Comparison of ENCODE assay signal across 22 cellular contexts in the genomic region with DNA sequence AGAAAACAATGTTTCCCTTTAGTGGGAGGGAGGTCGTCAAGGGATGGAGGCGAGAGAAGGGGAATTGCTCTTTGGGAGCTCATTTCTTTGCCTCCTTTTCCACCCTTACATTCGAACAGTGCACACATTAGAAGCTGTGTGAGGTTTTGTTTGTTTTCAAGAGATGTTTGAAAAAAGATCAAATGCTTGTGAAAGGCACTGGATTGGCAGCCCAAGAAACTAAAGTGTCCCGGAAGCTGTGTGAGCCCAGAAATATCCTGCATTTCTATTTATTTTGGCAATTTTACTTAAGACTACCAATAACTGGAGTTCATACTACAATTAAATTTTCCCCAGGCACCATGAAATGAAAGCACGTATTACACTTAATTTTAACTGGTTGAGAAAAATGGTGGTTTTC.
"Had no signal": no experiment of that assay in that cellular context is flagged by ENCODE, and none has a peak within 500 bp of the region (broad histone marks: within the 10 kb centered on the region; RNA-seq: fewer than 3 reads in every experiment).

No MANE protein-coding gene starts in this region.

- H3K9me3 ChIP-seq: esophagus muscularis mucosa, gastroesophageal sphincter, heart left ventricle, left ventricle myocardium inferior, lower lobe of right lung, mucosa of descending colon had no signal

- FAIRE-seq: colon, endothelial cell of umbilical vein, frontal cortex had no signal

- H3K4me1 ChIP-seq: esophagus muscularis mucosa, foreskin keratinocyte, gastroesophageal sphincter, left ventricle myocardium inferior, lower lobe of right lung had no signal

- H3K36me3 ChIP-seq: gastroesophageal sphincter, left ventricle myocardium inferior, lower lobe of right lung had no signal

- ATAC-seq: foreskin keratinocyte, gastroesophageal sphincter, heart left ventricle, left cardiac atrium, lower lobe of right lung, mucosa of descending colon had no signal

- H3K79me2 ChIP-seq: hepatocyte had no signal

- H3K27ac ChIP-seq: coronary artery, dorsolateral prefrontal cortex, esophagus muscularis mucosa, foreskin keratinocyte, gastroesophageal sphincter, heart left ventricle, hepatocyte, left ventricle myocardium inferior, lower lobe of right lung had no signal

- H3K4me2 ChIP-seq: hepatocyte had no signal

- H3K4me3 ChIP-seq: coronary artery, dorsolateral prefrontal cortex, esophagus muscularis mucosa, gastroesophageal sphincter, heart left ventricle, hepatocyte, left ventricle myocardium inferior, lower lobe of right lung, mucosa of descending colon had no signal

- H2AFZ ChIP-seq: hepatocyte had no signal

- DNase-seq: dermis blood vessel endothelial cell; dorsolateral prefrontal cortex; effector CD4-positive, alpha-beta T cell; effector memory CD4-positive, alpha-beta T cell; foreskin keratinocyte; heart left ventricle; hypothalamus; immature natural killer cell; islet precursor cell; left cardiac atrium; left ventricle myocardium inferior; lower lobe of right lung; mesenchymal stem cell; mucosa of descending colon; naive B cell had no signal

- H3K27me3 ChIP-seq: esophagus muscularis mucosa, foreskin keratinocyte, gastroesophageal sphincter, heart left ventricle, hepatocyte had no signal
